1 cellular context compared by ENCODE assay signal in genomic region chr11:110356769-110357671, GRCh38.
A peak's percentile ranks its signal among the peaks of the same experiment; 100 is the strongest.
TF ChIP-seq lines count a peak whose summit lies in the region.

No MANE protein-coding gene starts in this region.

TF ChIP-seq in SK-N-SH treated with all-trans-retinoic acid at 6 μM for 48 hours, 23 proteins besides CTCF, POLR2A, EP300 and RAD21 (continued from another document):
- TF ChIP-seq PATZ1 (CRISPR knock-in tag; IDR thresholded peaks at IDR 0.05; ENCODE audit: borderline replicate concordance) (no peak), CREB5 (CRISPR knock-in tag; IDR thresholded peaks at IDR 0.05; ENCODE audit: low read depth) (peak; percentile 58; the same call in 1 of the 2 replicates), ISL1 (CRISPR knock-in tag; IDR thresholded peaks at IDR 0.05) (peak; percentile 80), ZFP30 (CRISPR knock-in tag; IDR thresholded peaks at IDR 0.05) (no peak), BACH2 (CRISPR knock-in tag; IDR thresholded peaks at IDR 0.05; ENCODE audit: borderline replicate concordance) (no peak), TOX (CRISPR knock-in tag; IDR thresholded peaks at IDR 0.05; ENCODE audit: borderline replicate concordance) (no peak), ZNF8 (CRISPR knock-in tag; IDR thresholded peaks at IDR 0.05) (no peak), ZC3H10 (CRISPR knock-in tag; IDR thresholded peaks at IDR 0.05) (no peak), PPARA (CRISPR knock-in tag; IDR thresholded peaks at IDR 0.05; ENCODE audit: borderline replicate concordance) (no peak), CSDC2 (CRISPR knock-in tag; IDR thresholded peaks at IDR 0.05) (no peak), ESRRG (CRISPR knock-in tag; IDR thresholded peaks at IDR 0.05) (no peak), SNAI2 (CRISPR knock-in tag; IDR thresholded peaks at IDR 0.05) (no peak), OSR1 (CRISPR knock-in tag; IDR thresholded peaks at IDR 0.05) (no peak), ZFP3 (CRISPR knock-in tag; IDR thresholded peaks at IDR 0.05) (0 out of 2 replicates have a peak, but pooled peaks have one; percentile 14), TCF4 (CRISPR knock-in tag; IDR thresholded peaks at IDR 0.05; ENCODE audit: borderline replicate concordance) (0 out of 2 replicates have a peak, but pooled peaks have one; percentile 41)
TF ChIP-seq in SK-N-SH treated with all-trans-retinoic acid at 6 μM for 48 hours: peak in this region for 4.
